ENCODE assay signal across 16 cellular contexts in genomic region chr20:33896509-33896908, GRCh38.
DNase-seq lines count a peak whose midpoint lies in the region; ATAC-seq and TF ChIP-seq lines count a peak whose summit lies in the region.
"Had no signal": no experiment of that assay in that cellular context is flagged by ENCODE, and none has a peak within 500 bp of the region (broad histone marks: within the 10 kb centered on the region; RNA-seq: fewer than 3 reads in every experiment).

No MANE protein-coding gene starts in this region.

- H3K9ac ChIP-seq in neural progenitor cell = no peak overlapping the region

- H3K36me3 Mint-ChIP-seq in neural progenitor cell = no peaks in the 10 kb centered on the region

- H3K4me3 ChIP-seq in body of pancreas (no peak overlapping the region), neural progenitor cell (no peak overlapping the region)
- H3K4me3 ChIP-seq: tibial nerve had no signal

- no peaks in the 10 kb centered on the region for H3K9me3 ChIP-seq in body of pancreas
- H3K9me3 ChIP-seq in neural progenitor cell (ENCODE audit: low read depth) = no peaks in the 10 kb centered on the region

- TF ChIP-seq CTCF in body of pancreas (IDR thresholded peaks at IDR 0.05) (no peak), neural progenitor cell (IDR thresholded peaks at IDR 0.05) (no peak)

- WGBS in body of pancreas, 2 donors = 43 to 74% methylated on average over 2 to 4 of the region's 4 CpGs

- H2AFZ ChIP-seq in neural progenitor cell (replicated peaks) = no peak overlapping the region

- H3F3A ChIP-seq in neural progenitor cell (ENCODE audit: low read depth) = peaks cover 23% of the 10 kb centered on the region

- TF ChIP-seq POLR2A in body of pancreas (IDR thresholded peaks at IDR 0.05) = no peak

- intact Hi-C loops in body of pancreas (cut with DNase I) = no loop called here

- no peaks in the 10 kb centered on the region for H3K36me3 ChIP-seq in body of pancreas (replicated peaks in 1 of 2; ENCODE audit: insufficient read depth in 1 of 2, low read depth in 2 of 2)
- no peaks in the 10 kb centered on the region for H3K36me3 ChIP-seq in neural progenitor cell
- H3K36me3 ChIP-seq: tibial nerve had no signal

- peak; percentile 53 for DNase-seq in DMS79 (lab: John Stamatoyannopoulos, UW)
- DNase-seq in M059J (ENCODE audit: low read depth) = peak; percentile 85
- peak; percentile 17 to 70 (median 42) for DNase-seq in body of pancreas
- no peak for DNase-seq in neural progenitor cell (ENCODE audit: low spot score)
- no peak for DNase-seq in kidney glomerular epithelial cell (lab: John Stamatoyannopoulos, UW)
- no peak for DNase-seq in SKM-1 (lab: John Stamatoyannopoulos, UW; ENCODE audit: unreplicated experiment)
- DNase-seq: activated B cell treated with CpG ODN at 0.5 μM for 24 hours, dermis blood vessel endothelial cell, left colon, NCI-H1092, NCI-H2171, small intestine had no signal

- peak overlapping the region; percentile 9 for H3K27ac Mint-ChIP-seq in neural progenitor cell
- H3K27ac Mint-ChIP-seq: activated B cell treated with CpG ODN at 0.5 μM for 24 hours had no signal

- peaks cover 18% of the 10 kb centered on the region for H3K4me1 Mint-ChIP-seq in neural progenitor cell
- H3K4me1 Mint-ChIP-seq: activated B cell treated with CpG ODN at 0.5 μM for 24 hours had no signal

- peaks cover 1% of the 10 kb centered on the region for H3K9me3 Mint-ChIP-seq in neural progenitor cell
- H3K9me3 Mint-ChIP-seq: activated B cell treated with CpG ODN at 0.5 μM for 24 hours had no signal

- H3K27ac ChIP-seq in body of pancreas = no peak overlapping the region
- H3K27ac ChIP-seq in neural progenitor cell = no peak overlapping the region
- H3K27ac ChIP-seq: tibial nerve had no signal

- H3K27me3 ChIP-seq in body of pancreas (no peaks in the 10 kb centered on the region), neural progenitor cell (no peaks in the 10 kb centered on the region)

- peaks cover 22% of the 10 kb centered on the region for H3K27me3 Mint-ChIP-seq in neural progenitor cell (ENCODE audit: insufficient read depth, low read depth)

- H3K4me1 ChIP-seq in body of pancreas (peaks cover 8% of the 10 kb centered on the region), neural progenitor cell (peaks cover 9% of the 10 kb centered on the region)
- H3K4me1 ChIP-seq: tibial nerve had no signal

- no peak overlapping the region for H3K4me2 ChIP-seq in neural progenitor cell

- no peaks in the 10 kb centered on the region for H3K79me2 ChIP-seq in neural progenitor cell (ENCODE audit: low read depth)

- ATAC-seq in body of pancreas (no peak), HG03139 (IDR thresholded peaks at IDR 0.05; ENCODE audit: unreplicated experiment) (no peak), HG02840 (IDR thresholded peaks at IDR 0.05; ENCODE audit: low FRiP score, unreplicated experiment) (no peak)
- ATAC-seq: left colon, Right ventricle myocardium inferior had no signal

- H4K20me1 ChIP-seq in neural progenitor cell (ENCODE audit: low read depth) = no peaks in the 10 kb centered on the region

- H3K4me3 Mint-ChIP-seq in neural progenitor cell = no peak overlapping the region
- H3K4me3 Mint-ChIP-seq: activated B cell treated with CpG ODN at 0.5 μM for 24 hours had no signal

Comparison
In these comparisons a context has a peak if more than half of its experiments do, and no peak if none do; other contexts are left out.
1. DNase-seq: peak in DMS79 (single experiment), M059J (single experiment) and body of pancreas (4 of 4); none in neural progenitor cell (single experiment), kidney glomerular epithelial cell (single experiment) and SKM-1 (single experiment).